Comparison of ENCODE assay signal across 21 cellular contexts in genomic region chr20:2610941-2611720, GRCh38. TPM values are rescaled to one million over a fixed set of nuclear protein-coding genes. Genes with fewer than 3 reads are reported as not detected.
DNase-seq lines count a peak whose midpoint lies in the region; ATAC-seq and TF ChIP-seq lines count a peak whose summit lies in the region.
"Had no signal": no experiment of that assay in that cellular context is flagged by ENCODE, and none has a peak within 500 bp of the region (broad histone marks: within the 10 kb centered on the region; RNA-seq: fewer than 3 reads in every experiment).

No MANE protein-coding gene starts in this region.

- no peak overlapping the region for H3K14ac ChIP-seq in mesenchymal stem cell (ENCODE audit: low read length in 2 of 2)

- H3K36me3 Mint-ChIP-seq in glutamatergic neuron (ENCODE audit: unreplicated experiment) = peaks cover 11% of the 10 kb centered on the region

- WGBS in mesenchymal stem cell = 63% methylated on average over 4 of the region's 6 CpGs

- no peak for ATAC-seq in gastrocnemius medialis
- ATAC-seq: GM12878 had no signal

- peaks cover 2% of the 10 kb centered on the region for H3K27me3 Mint-ChIP-seq in glutamatergic neuron (ENCODE audit: unreplicated experiment)

- TF ChIP-seq POLR2A in gastrocnemius medialis (IDR thresholded peaks at IDR 0.05) = no peak

- H3K27ac ChIP-seq in gastrocnemius medialis = no peak overlapping the region
- H3K27ac ChIP-seq in mesenchymal stem cell (ENCODE audit: low read length, poor library complexity, severe bottlenecking) = no peak overlapping the region
- H3K27ac ChIP-seq: RWPE1 had no signal

- H4K91ac ChIP-seq in mesenchymal stem cell (ENCODE audit: low read length) = no peak overlapping the region

- peaks cover 9% of the 10 kb centered on the region for H3K4me1 Mint-ChIP-seq in glutamatergic neuron (ENCODE audit: low read depth, unreplicated experiment)
- H3K4me1 Mint-ChIP-seq: B cell; CD4-positive, alpha-beta memory T cell; IgD-negative memory B cell had no signal

- intact Hi-C loops in gastrocnemius medialis (cut with DNase I; ENCODE audit: low total_unique reads) = no loop called here

- H3K27me3 ChIP-seq in gastrocnemius medialis (no peaks in the 10 kb centered on the region), mesenchymal stem cell (ENCODE audit: control insufficient read depth in 1 of 2, insufficient read depth in 1 of 2, low read length in 2 of 2) (peaks cover 20 to 23% of the 10 kb centered on the region in 2 experiments)

- no peak overlapping the region for H3K4ac ChIP-seq in mesenchymal stem cell (ENCODE audit: low read depth in 1 of 2, low read length in 2 of 2)

- no peak overlapping the region for H4K8ac ChIP-seq in mesenchymal stem cell (ENCODE audit: low read length)

- no peak overlapping the region for H2AFZ ChIP-seq in mesenchymal stem cell (ENCODE audit: low read depth, low read length)

- no peak overlapping the region for H3K4me2 ChIP-seq in mesenchymal stem cell (ENCODE audit: low read length, poor library complexity, severe bottlenecking)

- H3K9me3 Mint-ChIP-seq in glutamatergic neuron (ENCODE audit: unreplicated experiment) = peaks cover 5% of the 10 kb centered on the region

- no peak overlapping the region for H2BK120ac ChIP-seq in mesenchymal stem cell (ENCODE audit: low read depth, low read length)

- no peak overlapping the region for H3K18ac ChIP-seq in mesenchymal stem cell (ENCODE audit: low read depth in 1 of 2, low read length in 2 of 2)

- in situ Hi-C loops in gastrocnemius medialis (cut with MboI; ENCODE audit: low sequenced_read_pairs in 4 of 4) = no loop called here

- no peak overlapping the region for H2AK5ac ChIP-seq in mesenchymal stem cell (ENCODE audit: low read length, severe bottlenecking)

- no peak overlapping the region for H2BK12ac ChIP-seq in mesenchymal stem cell (ENCODE audit: low read length in 2 of 2)

- no peak overlapping the region for H3K23ac ChIP-seq in mesenchymal stem cell (ENCODE audit: low read length in 2 of 2)

- peak overlapping the region; percentile 26 for H3K4me3 Mint-ChIP-seq in glutamatergic neuron (ENCODE audit: unreplicated experiment)
- H3K4me3 Mint-ChIP-seq: B cell; CD4-positive, alpha-beta memory T cell; IgD-negative memory B cell had no signal

- DNase-seq in DMS153 (lab: John Stamatoyannopoulos, UW) = peak; percentile 30
- peak; percentile 28 for DNase-seq in NCI-H1092 (lab: John Stamatoyannopoulos, UW)
- DNase-seq in NCI-H526 (lab: John Stamatoyannopoulos, UW) = peak; percentile 27 to 67
- DNase-seq in glutamatergic neuron = peak; percentile 31
- DNase-seq in NCI-H1436 (lab: John Stamatoyannopoulos, UW) = no peak
- no peak for DNase-seq in gastrocnemius medialis
- no peak for DNase-seq in mesenchymal stem cell
- DNase-seq: Calu3; CD4-positive, alpha-beta memory T cell; DND-41; GDM1; Kasumi-1; NCI-H146; NCI-H2107; NK-92 treated with Interleukin-12 subunit alpha and Interleukin-12 subunit beta, amount 100 ng/mL, for 24 hours; T-helper 2 cell had no signal

- H3K4me1 ChIP-seq in gastrocnemius medialis (no peaks in the 10 kb centered on the region), mesenchymal stem cell (ENCODE audit: control insufficient read depth, insufficient read depth, low read depth, low read length) (peaks cover 4% of the 10 kb centered on the region)
- H3K4me1 ChIP-seq: HAP-1 had no signal

- H3K36me3 ChIP-seq in gastrocnemius medialis (no peaks in the 10 kb centered on the region), mesenchymal stem cell (ENCODE audit: control insufficient read depth in 1 of 2, insufficient read depth in 2 of 2, low read depth in 1 of 2, low read length in 2 of 2) (no peaks in the 10 kb centered on the region)
- H3K36me3 ChIP-seq: HAP-1 had no signal

- H2BK5ac ChIP-seq in mesenchymal stem cell (ENCODE audit: low read depth, low read length, poor library complexity, severe bottlenecking) = no peak overlapping the region

- H2BK15ac ChIP-seq in mesenchymal stem cell (ENCODE audit: low read depth, poor library complexity, severe bottlenecking) = no peak overlapping the region

- no peak overlapping the region for H3K9ac ChIP-seq in mesenchymal stem cell (ENCODE audit: low read length)

- no peaks in the 10 kb centered on the region for H3K79me1 ChIP-seq in mesenchymal stem cell (replicated peaks; ENCODE audit: low read length, poor library complexity, severe bottlenecking)

- H3K4me3 ChIP-seq in gastrocnemius medialis (no peak overlapping the region), mesenchymal stem cell (ENCODE audit: insufficient read depth in 1 of 2, low read depth in 1 of 2, low read length in 2 of 2) (no peak overlapping the region)
- H3K4me3 ChIP-seq: GM12878, HAP-1 had no signal

- H3K27ac Mint-ChIP-seq in glutamatergic neuron (ENCODE audit: unreplicated experiment) = peak overlapping the region; percentile 2
- H3K27ac Mint-ChIP-seq: B cell; CD4-positive, alpha-beta memory T cell; IgD-negative memory B cell had no signal

- peaks cover 0 to 3% (median 0%) of the 10 kb centered on the region in 3 donors for H3K9me3 ChIP-seq in gastrocnemius medialis
- H3K9me3 ChIP-seq in mesenchymal stem cell (ENCODE audit: control insufficient read depth, low read length) = peaks cover 36% of the 10 kb centered on the region

- TF ChIP-seq CTCF in glutamatergic neuron (IDR thresholded peaks at IDR 0.05; ENCODE audit: partially characterized antibody, unreplicated experiment) = no peak
- TF ChIP-seq CTCF in gastrocnemius medialis (IDR thresholded peaks at IDR 0.05 in 4 of 5, conservative IDR thresholded peaks at IDR 0.05 in 1 of 5) = no peak

RNA-seq across cellular contexts. Expression of gene NOP56, which starts 41.3 kb away (rescaled TPM):
- total RNA-seq in glutamatergic neuron (ENCODE audit: unreplicated experiment) = 185 TPM
- total RNA-seq in gastrocnemius medialis = 10 to 100 TPM; 40.7 to 71.0 (median 54.9) TPM
- polyA plus RNA-seq in mesenchymal stem cell (2013, experiment 1 of 2) = 94.9 TPM
- polyA plus RNA-seq in mesenchymal stem cell (2013, experiment 2 of 2) = 91.1 TPM

RNA-seq across cellular contexts. Expression of gene IDH3B, which starts 52.9 kb away (rescaled TPM):
- total RNA-seq in glutamatergic neuron (ENCODE audit: unreplicated experiment) = 103 TPM
- total RNA-seq in gastrocnemius medialis = 100 to 1,000 TPM in 3 of 4 donors, 10 to 100 TPM in 1; 95.5 to 176 (median 136) TPM
- polyA plus RNA-seq in mesenchymal stem cell (2013, experiment 1 of 2) = 38.5 TPM
- polyA plus RNA-seq in mesenchymal stem cell (2013, experiment 2 of 2) = 39.5 TPM

Comparison
In these comparisons a context has a peak if more than half of its experiments do, and no peak if none do; other contexts are left out.
1. DNase-seq: peak in DMS153 (single experiment), NCI-H1092 (single experiment), NCI-H526 (2 of 2) and glutamatergic neuron (single experiment); none in NCI-H1436 (single experiment), gastrocnemius medialis (0 of 2) and mesenchymal stem cell (single experiment).